8 cellular contexts compared by ENCODE assay signal in the genomic region with DNA sequence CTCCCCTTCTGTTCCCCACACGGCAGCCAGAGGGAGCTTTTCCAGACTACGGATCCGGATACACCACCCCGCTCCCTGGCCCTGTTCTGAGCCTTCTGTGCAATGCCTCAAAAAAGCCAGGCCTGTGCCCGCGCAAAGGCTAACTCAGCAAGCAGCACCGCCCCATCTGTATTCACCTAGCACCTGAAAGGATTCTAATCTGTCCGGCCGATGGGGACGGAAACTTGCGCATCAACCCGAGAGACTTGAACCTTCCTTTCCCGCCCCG. TPM values are rescaled to one million over a fixed set of nuclear protein-coding genes. Genes with fewer than 3 reads are reported as not detected.
DNase-seq lines count a peak whose midpoint lies in the region; ATAC-seq, FAIRE-seq and TF ChIP-seq lines count a peak whose summit lies in the region.

No MANE protein-coding gene starts in this region.

- H3K9me3 ChIP-seq in SJSA1 (replicated peaks) (no peaks in the 10 kb centered on the region), heart left ventricle (no peaks in the 10 kb centered on the region), pancreas (no peaks in the 10 kb centered on the region)

- H3K36me3 ChIP-seq in SJSA1 (peaks cover 30% of the 10 kb centered on the region), heart left ventricle (peaks cover 0 to 26% (median 17%) of the 10 kb centered on the region in 9 donors), pancreas (peaks cover 0 to 8% (median 0%) of the 10 kb centered on the region in 3 donors)

- peak overlapping the region; percentile 71 for H3K4me3 ChIP-seq in SJSA1
- peak overlapping the region; percentile 70 to 97 (median 86) for H3K4me3 ChIP-seq in heart left ventricle
- peak overlapping the region; percentile 55 to 94 (median 84) for H3K4me3 ChIP-seq in pancreas

- TF ChIP-seq CTCF in heart left ventricle (IDR thresholded peaks at IDR 0.05) (peak in 11 of 12 donors; percentile 32 to 66 (median 48)), pancreas (IDR thresholded peaks at IDR 0.05) (peak in 3 of 4 donors; percentile 29 to 35 (median 32))

- ATAC-seq in GM18870 (IDR thresholded peaks at IDR 0.05; ENCODE audit: unreplicated experiment) = peak; percentile 0
- peak in 3 of 4 donors; percentile 39 to 66 (median 59) for ATAC-seq in heart left ventricle
- peak; percentile 49 to 73 (median 64) for ATAC-seq in pancreas
- no peak for ATAC-seq in HG03045 (IDR thresholded peaks at IDR 0.05; ENCODE audit: unreplicated experiment)

- FAIRE-seq in pancreas (lab: Jason Lieb, UNC) = no peak

- H3K27me3 ChIP-seq in SJSA1 (replicated peaks) (no peaks in the 10 kb centered on the region), heart left ventricle (no peaks in the 10 kb centered on the region), pancreas (no peaks in the 10 kb centered on the region)

- intact Hi-C loops in heart left ventricle (cut with DNase I) = loop anchor here in 4 of 10 donors (1.0 to 2.0 kb wide), 5 partner anchors 24 to 336 kb away; partner anchors contain the start of genes TRIM28 (in 2 of the 4), MZF1 (in 1 of the 4) and ZNF274 (in 1 of the 4)
- intact Hi-C loops in pancreas (cut with DNase I) = no loop called here

- no peak for TF ChIP-seq POLR2A in heart left ventricle (IDR thresholded peaks at IDR 0.05)

- DNase-seq in AG08396 (ENCODE audit: low spot score) (peak; percentile 87), M059J (ENCODE audit: low read depth) (peak; percentile 75), SJSA1 (ENCODE audit: low read depth in 1 of 2, low spot score in 2 of 2) (peak in 1 of 2 experiments; percentile 79), amniotic epithelial cell (ENCODE audit: low read depth) (peak; percentile 67), heart left ventricle (peak; percentile 66 to 77 (median 70)), pancreas (peak in 5 of 6 donors; percentile 53 to 76 (median 58))

- H3K4me1 ChIP-seq in SJSA1 (replicated peaks) (peaks cover 9% of the 10 kb centered on the region), heart left ventricle (peaks cover 7 to 59% (median 35%) of the 10 kb centered on the region in 12 donors), pancreas (peaks cover 6 to 14% (median 13%) of the 10 kb centered on the region in 3 donors)

- H3K27ac ChIP-seq in SJSA1 (peak overlapping the region; percentile 59), heart left ventricle (peak overlapping the region; percentile 79 to 99 (median 94)), pancreas (peak overlapping the region; percentile 86 to 93 (median 90))

- WGBS in heart left ventricle, 4 donors = 0 to 4% (median 1%) methylated on average over 11 to 14 of the region's 14 CpGs
- WGBS in pancreas, 2 donors = 0% methylated on average over 14 of the region's 14 CpGs

RNA-seq across cellular contexts. Expression of gene ZBTB45, which starts 0.6 kb away (rescaled TPM):
- total RNA-seq in M059J (2014; rRNA removed; shearing (Covaris generic)) = 5.8 and 9.7 TPM in 2 replicates
- 4.2 and 4.7 TPM in 2 replicates for total RNA-seq in SJSA1 (2014; rRNA removed; shearing (Covaris generic))
- total RNA-seq in heart left ventricle = 10 to 100 TPM in 8 of 9 donors, 1 to 10 TPM in 1; 9.0 to 13.4 (median 10.5) TPM
- polyA plus RNA-seq in heart left ventricle = 1 to 10 TPM; 6.9 to 9.2 TPM
- 1 to 10 TPM; 4.3 to 9.3 (median 6.3) TPM for total RNA-seq in pancreas
- 1 to 10 TPM; 5.8 to 7.5 TPM for polyA plus RNA-seq in pancreas

RNA-seq across cellular contexts. Expression of gene SLC27A5, which starts 7.2 kb away (rescaled TPM):
- 4.1 and 5.2 TPM in 2 replicates for total RNA-seq in M059J (2014; rRNA removed; shearing (Covaris generic))
- total RNA-seq in SJSA1 (2014; rRNA removed; shearing (Covaris generic)) = 0.38 and 0.55 TPM in 2 replicates
- total RNA-seq in heart left ventricle = 1 to 10 TPM; 1.8 to 5.0 (median 3.6) TPM
- 1 to 10 TPM; 5.9 to 9.1 TPM for polyA plus RNA-seq in heart left ventricle
- total RNA-seq in pancreas = 1 to 10 TPM; 3.0 to 6.7 (median 5.0) TPM
- 10 to 100 TPM; 12.8 to 15.6 TPM for polyA plus RNA-seq in pancreas

RNA-seq across cellular contexts. Expression of gene TRIM28, which starts 24.8 kb away (rescaled TPM):
- 262 and 359 TPM in 2 replicates for total RNA-seq in M059J (2014; rRNA removed; shearing (Covaris generic))
- 343 and 432 TPM in 2 replicates for total RNA-seq in SJSA1 (2014; rRNA removed; shearing (Covaris generic))
- total RNA-seq in heart left ventricle (100 to 1,000 TPM; 122 to 265 (median 163) TPM), pancreas (100 to 1,000 TPM; 128 to 212 (median 174) TPM)
- polyA plus RNA-seq in heart left ventricle (100 to 1,000 TPM in 1 of 2 donors, 10 to 100 TPM in 1; 88.0 to 160 TPM), pancreas (100 to 1,000 TPM; 189 to 208 TPM)

RNA-seq across cellular contexts. Expression of gene CHMP2A, which starts 35.9 kb away (rescaled TPM):
- 136 and 147 TPM in 2 replicates for total RNA-seq in M059J (2014; rRNA removed; shearing (Covaris generic))
- 92.8 and 116 TPM in 2 replicates for total RNA-seq in SJSA1 (2014; rRNA removed; shearing (Covaris generic))
- total RNA-seq in heart left ventricle = 100 to 1,000 TPM; 113 to 155 (median 129) TPM
- polyA plus RNA-seq in heart left ventricle = 100 to 1,000 TPM; 192 to 266 TPM
- 10 to 100 TPM; 45.8 to 68.0 (median 58.4) TPM for total RNA-seq in pancreas
- polyA plus RNA-seq in pancreas = 100 to 1,000 TPM; 108 to 118 TPM

RNA-seq across cellular contexts. Expression of gene UBE2M, which starts 39.4 kb away (rescaled TPM):
- 99.7 and 113 TPM in 2 replicates for total RNA-seq in M059J (2014; rRNA removed; shearing (Covaris generic))
- total RNA-seq in SJSA1 (2014; rRNA removed; shearing (Covaris generic)) = 79.2 and 109 TPM in 2 replicates
- total RNA-seq in heart left ventricle (100 to 1,000 TPM in 6 of 9 donors, 10 to 100 TPM in 3; 35.3 to 139 (median 115) TPM), pancreas (10 to 100 TPM; 23.0 to 30.1 (median 25.3) TPM)
- polyA plus RNA-seq in heart left ventricle (100 to 1,000 TPM in 1 of 2 donors, 10 to 100 TPM in 1; 64.7 to 114 TPM), pancreas (10 to 100 TPM; 22.0 to 33.0 TPM)
